In the genomic region with DNA sequence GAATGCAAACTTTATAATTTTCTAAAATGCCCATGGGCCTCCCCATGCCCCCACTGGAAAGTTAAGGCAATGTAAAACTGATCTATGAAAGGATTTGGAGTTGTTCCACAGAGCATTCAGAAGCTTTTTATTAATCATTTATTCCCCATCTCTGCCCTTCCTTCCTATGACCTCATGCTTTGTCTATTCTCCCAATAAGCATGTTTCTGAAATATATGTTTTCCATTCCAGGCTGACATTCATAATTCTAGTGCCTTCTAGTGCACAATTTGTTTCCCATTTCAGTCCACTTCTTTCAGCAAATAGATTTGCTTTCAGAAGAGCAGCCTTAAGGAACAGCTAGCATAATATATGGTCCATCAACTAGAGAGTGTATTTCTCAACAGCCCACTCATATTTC, we compare ENCODE assay signal across 19 cellular contexts.
DNase-seq lines count a peak whose midpoint lies in the region; ATAC-seq and TF ChIP-seq lines count a peak whose summit lies in the region.
"Had no signal": no experiment of that assay in that cellular context is flagged by ENCODE, and none has a peak within 500 bp of the region (broad histone marks: within the 10 kb centered on the region; RNA-seq: fewer than 3 reads in every experiment).

No MANE protein-coding gene starts in this region.

- intact Hi-C loops in PC-9 (cut with micrococcal nuclease; ENCODE audit: unreplicated experiment): no loop called here

- H3K36me3 ChIP-seq in PC-9 (ENCODE audit: low read depth): no peaks in the 10 kb centered on the region
- H3K36me3 ChIP-seq: right atrium auricular region had no signal

- H3K4me3 ChIP-seq in PC-9: no peak overlapping the region
- H3K4me3 ChIP-seq: right atrium auricular region had no signal

- TF ChIP-seq POLR2A in GM18505 (IDR thresholded peaks at IDR 0.05; ENCODE audit: borderline replicate concordance, extremely low read depth, insufficient read depth, insufficient read length): no peak

- POLR2A ChIA-PET in PC-9 (lab: Charles Lee; ENCODE audit: unreplicated experiment): interaction anchor here (0.7 kb wide), 1 partner anchor 422 kb away, joined by 8 read pairs; the partner anchor contains the start of gene TMSB4X

- TF ChIP-seq CTCF in PC-9 (conservative IDR thresholded peaks at IDR 0.05): no peak

- H3K27ac ChIP-seq in PC-9: peak overlapping the region; percentile 99
- H3K27ac ChIP-seq: right atrium auricular region had no signal

- CTCF ChIA-PET in PC-9 (lab: Charles Lee): interaction anchor here (0.6 kb wide), 1 partner anchor 110 kb away, joined by 3 read pairs; no protein-coding TSS in a partner anchor

- H3K9me3 ChIP-seq in PC-9 (ENCODE audit: insufficient read depth, low read depth): peaks cover 9% of the 10 kb centered on the region; the same call in 1 of the 2 replicates
- H3K9me3 ChIP-seq: right atrium auricular region had no signal

- DNase-seq in ACHN: peak; percentile 64
- DNase-seq in PC-9: no peak
- DNase-seq in dermis blood vessel endothelial cell: peak; percentile 66
- DNase-seq in lung microvascular endothelial cell (ENCODE audit: low read depth in 2 of 2): peak; percentile 82 to 85
- no peak for DNase-seq in KG1 (lab: John Stamatoyannopoulos, UW)
- DNase-seq in putamen (ENCODE audit: low spot score): no peak
- DNase-seq: activated CD4-positive, alpha-beta T cell treated with anti-CD3 and anti-CD28 coated beads, Interleukin-2, amount 50 U/mL, for 48 hours; aorta; DMS 273 treated with DMSO at 0.1 percent for 48 hours; effector CD8-positive, alpha-beta T cell; naive thymus-derived CD4-positive, alpha-beta T cell; NCI-H1048; NCI-H2171 treated with DMSO at 0.1 percent for 48 hours; stimulated activated CD4-positive, alpha-beta T cell treated with anti-CD3 and anti-CD28 coated beads, Interleukin-4, amount 100 ng/mL, for 24 hours had no signal

- peaks cover 31% of the 10 kb centered on the region for H3F3A ChIP-seq in PC-9 (ENCODE audit: insufficient read depth, low read depth)

- H2AFZ ChIP-seq in PC-9: no peak overlapping the region

- BruUV-seq in PC-9 (replicated peaks; lab: Mats Ljungman, UMichigan): no TSS peak

- H4K20me1 ChIP-seq in PC-9 (ENCODE audit: insufficient read depth): no peaks in the 10 kb centered on the region

- peaks cover 39% of the 10 kb centered on the region for H3K4me1 ChIP-seq in PC-9 (replicated peaks; ENCODE audit: insufficient read depth)
- H3K4me1 ChIP-seq: right atrium auricular region had no signal

- H3K79me2 ChIP-seq in PC-9 (ENCODE audit: low read depth): no peaks in the 10 kb centered on the region

- in situ Hi-C loops in ACHN (cut with HindIII; ENCODE audit: low pct_ligation_motif_present, low pct_unique_long_range_greater_than_20kb, low sequenced_read_pairs): no loop called here

- ATAC-seq in GM18505 (IDR thresholded peaks at IDR 0.05; ENCODE audit: unreplicated experiment) (no peak), HG03097 (IDR thresholded peaks at IDR 0.05; ENCODE audit: low FRiP score, unreplicated experiment) (no peak)
- ATAC-seq: activated T-helper 17 cell treated with anti-CD3 and anti-CD28 coated beads, Interleukin-2, amount 50 U/mL, for 72 hours; left lobe of liver; naive thymus-derived CD4-positive, alpha-beta T cell had no signal

- peak overlapping the region; percentile 57 for H3K4me2 ChIP-seq in PC-9

- H3K27me3 ChIP-seq in PC-9 (ENCODE audit: insufficient read depth, low read depth): no peaks in the 10 kb centered on the region
- H3K27me3 ChIP-seq: right atrium auricular region had no signal

- H3K9me2 ChIP-seq in PC-9 (ENCODE audit: insufficient read depth): no peaks in the 10 kb centered on the region

Comparison
In these comparisons a context has a peak if more than half of its experiments do, and no peak if none do; other contexts are left out.
1. DNase-seq: peak in ACHN (single experiment), dermis blood vessel endothelial cell (single experiment) and lung microvascular endothelial cell (2 of 2); none in PC-9 (0 of 2), KG1 (single experiment) and putamen (single experiment).